Comparison of ENCODE assay signal across 10 cellular contexts in genomic region chr17:41976142-41976768, GRCh38. TPM values are rescaled to one million over a fixed set of nuclear protein-coding genes. Genes with fewer than 3 reads are reported as not detected.
DNase-seq lines count a peak whose midpoint lies in the region; ATAC-seq and TF ChIP-seq lines count a peak whose summit lies in the region.
"Had no signal": no experiment of that assay in that cellular context is flagged by ENCODE, and none has a peak within 500 bp of the region (broad histone marks: within the 10 kb centered on the region; RNA-seq: fewer than 3 reads in every experiment).

No MANE protein-coding gene starts in this region.

- peaks cover 60% of the 10 kb centered on the region for H3K36me3 ChIP-seq in CD4-positive, alpha-beta memory T cell (ENCODE audit: insufficient read depth, low read length)
- peaks cover 0 to 93% (median 0%) of the 10 kb centered on the region in 3 donors for H3K36me3 ChIP-seq in Peyer's patch
- H3K36me3 ChIP-seq in skeletal muscle satellite cell (ENCODE audit: insufficient read depth, low read length) = peaks cover 84% of the 10 kb centered on the region

- H3K4me3 Mint-ChIP-seq in CD4-positive, alpha-beta memory T cell = peak overlapping the region in 1 of 8 donors; percentile 26

- H3K9ac ChIP-seq in skeletal muscle satellite cell (ENCODE audit: low read depth, low read length) = peak overlapping the region; percentile 36

- H3K4me1 ChIP-seq in CD4-positive, alpha-beta memory T cell (ENCODE audit: insufficient read depth, low read length) = no peaks in the 10 kb centered on the region
- H3K4me1 ChIP-seq in Peyer's patch = peaks cover 0 to 10% (median 5%) of the 10 kb centered on the region in 4 donors
- peaks cover 29% of the 10 kb centered on the region for H3K4me1 ChIP-seq in skeletal muscle satellite cell (ENCODE audit: control insufficient read depth, insufficient read depth, low read length)

- POLR2A ChIA-PET in CD4-positive, alpha-beta memory T cell (lab: Charles Lee; ENCODE audit: partially characterized antibody) = interaction anchor here (1.1 kb wide), 1 partner anchor 10 kb away, joined by 7 read pairs; the partner anchor contains the start of gene CNP

- no peak for ATAC-seq in HG02870 (IDR thresholded peaks at IDR 0.05; ENCODE audit: unreplicated experiment)

- H3K4me3 ChIP-seq in CD4-positive, alpha-beta memory T cell (ENCODE audit: low read length in 2 of 2) = no peak overlapping the region
- H3K4me3 ChIP-seq in Peyer's patch (no peak overlapping the region), skeletal muscle satellite cell (ENCODE audit: low read length) (no peak overlapping the region)
- H3K4me3 ChIP-seq: lung had no signal

- CTCF ChIA-PET in CD4-positive, alpha-beta memory T cell (lab: Charles Lee; ENCODE audit: partially characterized antibody) = interaction anchor here (1.0 to 1.2 kb wide), 2 partner anchors 13 to 145 kb away, joined by 3 to 6 read pairs; no protein-coding TSS in a partner anchor

- peaks cover 7 to 18% (median 8%) of the 10 kb centered on the region in 4 donors for H3K4me1 Mint-ChIP-seq in CD4-positive, alpha-beta memory T cell

- no peak overlapping the region for H3K27ac ChIP-seq in CD4-positive, alpha-beta memory T cell (ENCODE audit: low read depth, low read length)
- peak overlapping the region in 3 of 4 donors; percentile 42 to 61 (median 52) for H3K27ac ChIP-seq in Peyer's patch

- peak overlapping the region; percentile 30 for H3K4me2 ChIP-seq in skeletal muscle satellite cell (ENCODE audit: low read length)

- no peaks in the 10 kb centered on the region for H3K27me3 Mint-ChIP-seq in CD4-positive, alpha-beta memory T cell

- H3K9me3 ChIP-seq in CD4-positive, alpha-beta memory T cell (ENCODE audit: control insufficient read depth in 1 of 2, low read length in 2 of 2) = no peaks in the 10 kb centered on the region
- H3K9me3 ChIP-seq in Peyer's patch (no peaks in the 10 kb centered on the region), skeletal muscle satellite cell (replicated peaks; ENCODE audit: low read length) (no peaks in the 10 kb centered on the region)

- no peaks in the 10 kb centered on the region for H3K9me3 Mint-ChIP-seq in CD4-positive, alpha-beta memory T cell

- intact Hi-C loops in CD4-positive, alpha-beta memory T cell (cut with micrococcal nuclease) = no loop called here

- no peak for TF ChIP-seq POLR2A in Peyer's patch (IDR thresholded peaks at IDR 0.05)

- H3K36me3 Mint-ChIP-seq in CD4-positive, alpha-beta memory T cell = peaks cover 34 to 72% of the 10 kb centered on the region in 2 donors

- H3K27me3 ChIP-seq in CD4-positive, alpha-beta memory T cell (ENCODE audit: insufficient read depth, low read length) = no peaks in the 10 kb centered on the region
- no peaks in the 10 kb centered on the region for H3K27me3 ChIP-seq in Peyer's patch
- H3K27me3 ChIP-seq in skeletal muscle satellite cell (ENCODE audit: control insufficient read depth, insufficient read depth, low read length) = no peaks in the 10 kb centered on the region

- no peak for DNase-seq in CD4-positive, alpha-beta memory T cell
- DNase-seq in Peyer's patch (peak in 1 of 3 donors; percentile 61), fibroblast of peridontal ligament (ENCODE audit: extremely low read depth) (peak; percentile 70), NCI-H446 treated with DMSO at 0.1 percent for 48 hours (lab: John Stamatoyannopoulos, UW) (no peak), DMS79 treated with DMSO at 0.1 percent for 48 hours (lab: John Stamatoyannopoulos, UW) (no peak)
- DNase-seq in stimulated activated CD4-positive, alpha-beta T cell treated with anti-CD3 and anti-CD28 coated beads, Interleukin-1b, Interleukin-23, amount 100 ng/mL, for 48 hours = no peak
- DNase-seq: NCI-H1048 had no signal

- H3K27ac Mint-ChIP-seq in CD4-positive, alpha-beta memory T cell = peak overlapping the region in 6 of 7 donors; percentile 48 to 85 (median 68)

- TF ChIP-seq CTCF in Peyer's patch (IDR thresholded peaks at IDR 0.05) = no peak

RNA-seq across cellular contexts. Expression of gene CNP, which starts 9.7 kb away (rescaled TPM):
- 10 to 100 TPM; 31.0 to 36.9 TPM for total RNA-seq in CD4-positive, alpha-beta memory T cell
- polyA plus RNA-seq in CD4-positive, alpha-beta memory T cell = 10 to 100 TPM; 23.6 to 35.7 TPM
- 10 to 100 TPM; 24.7 to 76.7 (median 43.4) TPM for total RNA-seq in Peyer's patch
- 32.8 and 33.2 TPM in 2 replicates for total RNA-seq in skeletal muscle satellite cell (2012; rRNA removed)

RNA-seq across cellular contexts. Expression of gene DNAJC7, which starts 41.0 kb away (rescaled TPM):
- total RNA-seq in CD4-positive, alpha-beta memory T cell = 100 to 1,000 TPM; 106 to 112 TPM
- polyA plus RNA-seq in CD4-positive, alpha-beta memory T cell = 10 to 100 TPM; 45.2 to 67.2 TPM
- 10 to 100 TPM; 51.0 to 80.9 (median 70.7) TPM for total RNA-seq in Peyer's patch
- 58.3 and 63.6 TPM in 2 replicates for total RNA-seq in skeletal muscle satellite cell (2012; rRNA removed)

RNA-seq across cellular contexts. Expression of gene NKIRAS2, which starts 43.6 kb away (rescaled TPM):
- total RNA-seq in CD4-positive, alpha-beta memory T cell = 10 to 100 TPM; 19.7 TPM
- polyA plus RNA-seq in CD4-positive, alpha-beta memory T cell = 10 to 100 TPM; 22.0 to 28.8 TPM
- 10 to 100 TPM; 22.1 to 38.1 (median 31.1) TPM for total RNA-seq in Peyer's patch
- 21.5 and 27.5 TPM in 2 replicates for total RNA-seq in skeletal muscle satellite cell (2012; rRNA removed)

RNA-seq across cellular contexts. Expression of gene ODAD4, which starts 45.8 kb away (rescaled TPM):
- total RNA-seq in CD4-positive, alpha-beta memory T cell = under 1 TPM in 1 of 2 experiments, not detected in 1; 0.20 TPM
- polyA plus RNA-seq in CD4-positive, alpha-beta memory T cell = under 1 TPM in 1 of 2 donors, not detected in 1; 0.11 TPM
- total RNA-seq in Peyer's patch = 1 to 10 TPM in 1 of 4 donors, not detected in 3; 2.1 TPM
- total RNA-seq in skeletal muscle satellite cell (2012; rRNA removed) = 0.25 and 0.66 TPM in 2 replicates

RNA-seq across cellular contexts. Expression of gene ACLY, which starts 57.5 kb away (rescaled TPM):
- 10 to 100 TPM; 84.4 to 88.5 TPM for total RNA-seq in CD4-positive, alpha-beta memory T cell
- 10 to 100 TPM; 58.7 to 72.1 TPM for polyA plus RNA-seq in CD4-positive, alpha-beta memory T cell
- 100 to 1,000 TPM in 1 of 4 donors, 10 to 100 TPM in 3; 54.5 to 108 (median 74.0) TPM for total RNA-seq in Peyer's patch
- total RNA-seq in skeletal muscle satellite cell (2012; rRNA removed) = 289 and 299 TPM in 2 replicates
